In genomic region chr7:1053816-1054370, GRCh38 we compare ENCODE assay signal across 22 cellular contexts. TPM values are rescaled to one million over a fixed set of nuclear protein-coding genes. Genes with fewer than 3 reads are reported as not detected.
DNase-seq lines count a peak whose midpoint lies in the region; ATAC-seq, FAIRE-seq and TF ChIP-seq lines count a peak whose summit lies in the region.
"Had no signal": no experiment of that assay in that cellular context is flagged by ENCODE, and none has a peak within 500 bp of the region (broad histone marks: within the 10 kb centered on the region; RNA-seq: fewer than 3 reads in every experiment).

No MANE protein-coding gene starts in this region.

- TF ChIP-seq EP300 in esophagus muscularis mucosa (IDR thresholded peaks at IDR 0.05) = no peak

- intact Hi-C loops in heart right ventricle (cut with DNase I) = no loop called here
- intact Hi-C loops in left ventricle myocardium superior (cut with micrococcal nuclease) = no loop called here
- intact Hi-C loops in esophagus muscularis mucosa (cut with DNase I) = no loop called here

- TF ChIP-seq POLR2A in esophagus muscularis mucosa (IDR thresholded peaks at IDR 0.05; ENCODE audit: low read depth) = no peak

- no peak overlapping the region for H2AFZ ChIP-seq in neuronal stem cell (ENCODE audit: low read length)

- no peak overlapping the region for H2BK120ac ChIP-seq in neuronal stem cell (ENCODE audit: low read depth, low read length)

- H3K36me3 ChIP-seq in heart right ventricle (peaks cover 0 to 20% (median 3%) of the 10 kb centered on the region in 9 donors), esophagus muscularis mucosa (peaks cover 4 to 21% (median 13%) of the 10 kb centered on the region in 4 donors), neuronal stem cell (replicated peaks in 1 of 2; ENCODE audit: control insufficient read depth in 2 of 2, insufficient read depth in 2 of 2, low read length in 2 of 2) (peaks cover 7 to 9% of the 10 kb centered on the region in 2 donors)

- no peaks in the 10 kb centered on the region for H3K4me1 Mint-ChIP-seq in HFFc6 (ENCODE audit: low read depth)

- peak; percentile 5 for FAIRE-seq in urothelium cell line (lab: Jason Lieb, UNC)
- FAIRE-seq: bronchial epithelial cell, GM12878 had no signal

- no peak overlapping the region for H2BK15ac ChIP-seq in neuronal stem cell (ENCODE audit: low read length)

- H3K9me3 ChIP-seq in heart right ventricle = no peaks in the 10 kb centered on the region
- H3K9me3 ChIP-seq in esophagus muscularis mucosa = no peaks in the 10 kb centered on the region
- no peaks in the 10 kb centered on the region for H3K9me3 ChIP-seq in neuronal stem cell (replicated peaks in 1 of 2; ENCODE audit: control insufficient read depth in 2 of 2, insufficient read depth in 1 of 2, low read depth in 1 of 2, low read length in 2 of 2)

- peak overlapping the region; percentile 20 for H3K18ac ChIP-seq in neuronal stem cell (ENCODE audit: low read length)

- H3K9ac ChIP-seq in neuronal stem cell (ENCODE audit: low read depth, low read length, poor library complexity) = peak overlapping the region; percentile 1

- no peak overlapping the region for H3K27ac Mint-ChIP-seq in HFFc6
- H3K27ac Mint-ChIP-seq: activated CD4-positive, alpha-beta T cell treated with anti-CD3 and anti-CD28 coated beads for 36 hours had no signal

- no peak overlapping the region for H3K14ac ChIP-seq in neuronal stem cell (ENCODE audit: low read length)

- no peak overlapping the region for H3K4me3 Mint-ChIP-seq in HFFc6

- H3K4me2 ChIP-seq in neuronal stem cell (ENCODE audit: insufficient read depth, low read length, poor library complexity, severe bottlenecking) = no peak overlapping the region

- no peaks in the 10 kb centered on the region for H3K36me3 Mint-ChIP-seq in HFFc6 (ENCODE audit: low read depth)
- H3K36me3 Mint-ChIP-seq: activated naive CD4-positive, alpha-beta T cell treated with anti-CD3 and anti-CD28 coated beads, Interleukin-2, amount 50 U/mL, for 72 hours had no signal

- peak overlapping the region; percentile 69 to 95 (median 88) for H3K27ac ChIP-seq in heart right ventricle
- peak overlapping the region; percentile 56 to 83 (median 72) for H3K27ac ChIP-seq in esophagus muscularis mucosa (replicated peaks in 1 of 4)
- H3K27ac ChIP-seq in neuronal stem cell (replicated peaks; ENCODE audit: low read length) = peak overlapping the region; percentile 65

- no peak overlapping the region for H3K23ac ChIP-seq in neuronal stem cell (ENCODE audit: low read depth, low read length, poor library complexity)

- H2AK5ac ChIP-seq in neuronal stem cell (ENCODE audit: low read depth, low read length) = no peak overlapping the region

- no peak overlapping the region for H3K4me3 ChIP-seq in heart right ventricle
- no peak overlapping the region for H3K4me3 ChIP-seq in esophagus muscularis mucosa
- no peak overlapping the region for H3K4me3 ChIP-seq in neuronal stem cell (ENCODE audit: low read length in 2 of 2)
- H3K4me3 ChIP-seq: GM12878 had no signal

- H4K8ac ChIP-seq in neuronal stem cell (ENCODE audit: low read depth, low read length) = no peak overlapping the region

- no peak overlapping the region for H2BK12ac ChIP-seq in neuronal stem cell (ENCODE audit: low read length)

- H3K4ac ChIP-seq in neuronal stem cell (ENCODE audit: low read length) = peak overlapping the region; percentile 60

- H2BK5ac ChIP-seq in neuronal stem cell (ENCODE audit: low read length) = no peak overlapping the region

- ATAC-seq in heart right ventricle = no peak
- ATAC-seq in left ventricle myocardium superior = no peak
- ATAC-seq in HG02840 (IDR thresholded peaks at IDR 0.05; ENCODE audit: low FRiP score, unreplicated experiment) = no peak
- ATAC-seq: activated CD4-positive, alpha-beta T cell treated with anti-CD3 and anti-CD28 coated beads for 36 hours; activated naive CD4-positive, alpha-beta T cell treated with anti-CD3 and anti-CD28 coated beads, Interleukin-2, amount 50 U/mL, for 72 hours; GM12878; HCT116 had no signal

- H3K79me1 ChIP-seq in neuronal stem cell (ENCODE audit: low read depth, low read length) = peaks cover 11% of the 10 kb centered on the region

- TF ChIP-seq CTCF in heart right ventricle (IDR thresholded peaks at IDR 0.05) (no peak), esophagus muscularis mucosa (IDR thresholded peaks at IDR 0.05) (no peak), HFFc6 (IDR thresholded peaks at IDR 0.05) (no peak)

- H4K91ac ChIP-seq in neuronal stem cell (ENCODE audit: low read depth, low read length, poor library complexity) = no peak overlapping the region

- H3K27me3 Mint-ChIP-seq in HFFc6 (ENCODE audit: insufficient read depth) = peaks cover 1% of the 10 kb centered on the region
- H3K27me3 Mint-ChIP-seq: activated CD4-positive, alpha-beta T cell treated with anti-CD3 and anti-CD28 coated beads for 36 hours had no signal

- H3K9me3 Mint-ChIP-seq in HFFc6 = no peaks in the 10 kb centered on the region
- H3K9me3 Mint-ChIP-seq: activated naive CD4-positive, alpha-beta T cell treated with anti-CD3 and anti-CD28 coated beads, Interleukin-2, amount 50 U/mL, for 72 hours had no signal

- H3K27me3 ChIP-seq in heart right ventricle (peaks cover 0 to 16% (median 0%) of the 10 kb centered on the region in 7 donors), esophagus muscularis mucosa (no peaks in the 10 kb centered on the region), neuronal stem cell (ENCODE audit: control insufficient read depth in 3 of 3, insufficient read depth in 3 of 3, low read depth in 1 of 3, low read length in 3 of 3) (no peaks in the 10 kb centered on the region)

- DNase-seq in heart right ventricle = no peak
- no peak for DNase-seq in left ventricle myocardium superior
- DNase-seq in esophagus muscularis mucosa (ENCODE audit: extremely low spot score) = no peak
- DNase-seq in neuronal stem cell (ENCODE audit: low spot score) = no peak
- DNase-seq in urothelium cell line (ENCODE audit: low spot score) = no peak
- DNase-seq in NCI-H526 treated with DMSO at 0.1 percent for 48 hours (lab: John Stamatoyannopoulos, UW) = no peak
- no peak for DNase-seq in HFFc6
- DNase-seq: activated CD4-positive, alpha-beta T cell treated with anti-CD3 and anti-CD28 coated beads for 36 hours; foreskin fibroblast; IMR-90; mammary epithelial cell; NCI-H1092; NCI-H2227 treated with DMSO at 0.1 percent for 48 hours; NK-92 treated with Interleukin-12 subunit alpha and Interleukin-12 subunit beta, amount 100 ng/mL, for 24 hours; stimulated activated CD4-positive, alpha-beta T cell treated with anti-CD3 and anti-CD28 coated beads, Interleukin-2, amount 100 ng/mL, for 48 hours; T-helper 9 cell had no signal

- peaks cover 43 to 85% (median 81%) of the 10 kb centered on the region in 9 donors for H3K4me1 ChIP-seq in heart right ventricle
- H3K4me1 ChIP-seq in esophagus muscularis mucosa = peaks cover 77 to 85% (median 84%) of the 10 kb centered on the region in 4 donors
- peaks cover 31 to 34% of the 10 kb centered on the region in 2 donors for H3K4me1 ChIP-seq in neuronal stem cell (ENCODE audit: control insufficient read depth in 2 of 2, insufficient read depth in 1 of 2, low read depth in 1 of 2, low read length in 2 of 2)

- WGBS in heart right ventricle, 2 donors = 83% methylated on average over 17 of the region's 17 CpGs
- WGBS in esophagus muscularis mucosa = 88% methylated on average over 14 of the region's 17 CpGs
- WGBS in neuronal stem cell (ENCODE audit: extremely low coverage in 2 of 2, insufficient read length in 2 of 2, insufficient replicate concordance in 1 of 2), 2 donors = no CpG with 5 or more reads among the region's 17 CpGs

RNA-seq across cellular contexts. Expression of gene GPR146, which starts 9.5 kb away (rescaled TPM):
- total RNA-seq in heart right ventricle = 10 to 100 TPM; 15.1 to 34.5 (median 22.7) TPM
- 10 to 100 TPM; 13.3 to 28.7 TPM for polyA plus RNA-seq in heart right ventricle
- total RNA-seq in left ventricle myocardium superior = 41.5 TPM
- 10 to 100 TPM; 12.5 to 30.8 (median 25.5) TPM for total RNA-seq in esophagus muscularis mucosa
- 1.7 TPM for polyA plus RNA-seq in neuronal stem cell (2013, experiment 1 of 2)
- polyA plus RNA-seq in neuronal stem cell (2013, experiment 2 of 2) = 1.5 TPM
- under 1 TPM; 0.26 to 0.92 (median 0.52) TPM for total RNA-seq in HFFc6 (2021; fragmentation: NEBNext Ultra II Directional; extraction: Animal tissue kit (Norgen Biotek cat#: 25700))
- polyA plus RNA-seq: neural cell had no signal

RNA-seq across cellular contexts. Expression of gene GPER1, which starts 34.0 kb away (rescaled TPM):
- 1 to 10 TPM; 1.1 to 4.7 (median 1.7) TPM for total RNA-seq in heart right ventricle
- 1 to 10 TPM; 3.0 to 4.5 TPM for polyA plus RNA-seq in heart right ventricle
- 2.8 TPM for total RNA-seq in left ventricle myocardium superior
- total RNA-seq in esophagus muscularis mucosa = 10 to 100 TPM in 2 of 4 donors, 1 to 10 TPM in 2; 4.6 to 19.9 (median 11.0) TPM
- 0.63 TPM for polyA plus RNA-seq in neuronal stem cell (2013, experiment 1 of 2)
- polyA plus RNA-seq in neuronal stem cell (2013, experiment 2 of 2) = 0.66 TPM
- 1 to 10 TPM; 4.6 to 7.1 (median 5.3) TPM for total RNA-seq in HFFc6 (2021; fragmentation: NEBNext Ultra II Directional; extraction: Animal tissue kit (Norgen Biotek cat#: 25700))
- total RNA-seq: activated CD4-positive, alpha-beta T cell treated with anti-CD3 and anti-CD28 coated beads for 36 hours; activated naive CD4-positive, alpha-beta T cell treated with anti-CD3 and anti-CD28 coated beads, Interleukin-2, amount 50 U/mL, for 72 hours had no signal
- polyA plus RNA-seq: neural cell had no signal

Comparison
In these comparisons a context has a peak if more than half of its experiments do, and no peak if none do; other contexts are left out.
1. RNA of gene GPR146, which starts 9.5 kb away (total RNA-seq): 41.5 TPM in left ventricle myocardium superior (single experiment), 12.5 to 30.8 TPM in esophagus muscularis mucosa and 15.1 to 34.5 TPM in heart right ventricle; 0.26 to 0.92 TPM in HFFc6; every median in the first group is over 4 times any median in the second.
2. Peak in every context shown above with its lines, with median percentiles within 50 percentile points of each other: H3K27ac ChIP-seq.